27 cellular contexts compared by ENCODE assay signal in genomic region chr1:17791464-17791863, GRCh38. TPM values are rescaled to one million over a fixed set of nuclear protein-coding genes. Genes with fewer than 3 reads are reported as not detected.
"Had no signal": no experiment of that assay in that cellular context is flagged by ENCODE, and none has a peak within 500 bp of the region (broad histone marks: within the 10 kb centered on the region; RNA-seq: fewer than 3 reads in every experiment).

No MANE protein-coding gene starts in this region.

- ATAC-seq: left colon; left lung; mucosa of descending colon; naive thymus-derived CD4-positive, alpha-beta T cell; natural killer cell treated with Interleukin-12 subunit alpha and Interleukin-12 subunit beta and Interleukin-15 and Interleukin-18, amount 100 ng/mL, for 72 hours; right cardiac atrium; sciatic nerve; stimulated activated effector memory CD8-positive, alpha-beta T cell treated with anti-CD3 and anti-CD28 coated beads, Interleukin-12 subunit alpha, Interleukin-12 subunit beta, amount 100 ng/mL, for 72 hours; upper lobe of right lung had no signal

- DNase-seq: hippocampal formation; kidney; left colon; left lung; mesendoderm; midbrain; mucosa of descending colon; naive thymus-derived CD4-positive, alpha-beta T cell; ovary; retina; right cardiac atrium; small intestine; spleen; stimulated activated CD4-positive, alpha-beta T cell treated with anti-CD3 and anti-CD28 coated beads, Interleukin-4, amount 100 ng/mL, for 24 hours; stimulated activated naive CD4-positive, alpha-beta T cell; trophoblast cell; upper lobe of right lung had no signal

RNA-seq across cellular contexts. Expression of gene ACTL8, which starts 36.3 kb away (rescaled TPM):
- total RNA-seq: kidney; left lung; liver; lung; myocyte; naive thymus-derived CD4-positive, alpha-beta T cell; natural killer cell treated with Interleukin-12 subunit alpha and Interleukin-12 subunit beta and Interleukin-15 and Interleukin-18, amount 100 ng/mL, for 72 hours; omental fat pad; ovary; right cardiac atrium; sciatic nerve; spleen; subcutaneous adipose tissue; suprapubic skin; thoracic aorta; upper lobe of right lung had no signal
